ENCODE assay signal across 8 cellular contexts in genomic region chr16:67934306-67935095, GRCh38. TPM values are rescaled to one million over a fixed set of nuclear protein-coding genes. Genes with fewer than 3 reads are reported as not detected.
DNase-seq lines count a peak whose midpoint lies in the region; ATAC-seq and TF ChIP-seq lines count a peak whose summit lies in the region.

No MANE protein-coding gene starts in this region.

- POLR2A ChIA-PET in CD4-positive, alpha-beta memory T cell (lab: Charles Lee; ENCODE audit: partially characterized antibody) = interaction anchor here (1.0 to 7.3 kb wide), 29 partner anchors 8 to 453 kb away, joined by 3 to 49 read pairs (median 11); partner anchors contain the start of genes ATP6V0D1, DDX28, DUS2 and EDC4

- no peaks in the 10 kb centered on the region for H3K27me3 Mint-ChIP-seq in CD4-positive, alpha-beta memory T cell

- H3K36me3 Mint-ChIP-seq in CD4-positive, alpha-beta memory T cell = peaks cover 15 to 45% of the 10 kb centered on the region in 2 donors

- no peak for DNase-seq in CD4-positive, alpha-beta memory T cell
- DNase-seq in MM.1S (no peak), NCI-H510A treated with DMSO at 0.1 percent for 48 hours (lab: John Stamatoyannopoulos, UW) (no peak), SW 1271 (lab: John Stamatoyannopoulos, UW) (no peak), globus pallidus (ENCODE audit: low spot score) (no peak)
- DNase-seq in effector memory CD4-positive, alpha-beta T cell = no peak

- H3K79me2 ChIP-seq in MM.1S (ENCODE audit: low read length) (peaks cover 30% of the 10 kb centered on the region), neural cell (replicated peaks; ENCODE audit: insufficient read depth, low read length) (no peaks in the 10 kb centered on the region)

- peak overlapping the region; percentile 94 for H3K4me2 ChIP-seq in MM.1S (ENCODE audit: low read depth, low read length)
- peak overlapping the region; percentile 88 for H3K4me2 ChIP-seq in neural cell (ENCODE audit: low read length)

- TF ChIP-seq CTCF in MM.1S (IDR thresholded peaks at IDR 0.05; ENCODE audit: low read length) (no peak), neural cell (IDR thresholded peaks at IDR 0.05; ENCODE audit: poor library complexity, severe bottlenecking) (no peak)

- H3K9ac ChIP-seq in MM.1S (ENCODE audit: low read length) = peak overlapping the region; percentile 53; the same call in 1 of the 2 replicates
- peak overlapping the region; percentile 87 for H3K9ac ChIP-seq in neural cell (ENCODE audit: low read length)

- H3K9me3 Mint-ChIP-seq in CD4-positive, alpha-beta memory T cell = peaks cover 0 to 3% (median 0%) of the 10 kb centered on the region in 8 donors

- peak overlapping the region; percentile 15 to 99 (median 98) for H3K27ac Mint-ChIP-seq in CD4-positive, alpha-beta memory T cell

- H3K36me3 ChIP-seq in CD4-positive, alpha-beta memory T cell (ENCODE audit: insufficient read depth, low read length) = peaks cover 41% of the 10 kb centered on the region
- H3K36me3 ChIP-seq in MM.1S (replicated peaks; ENCODE audit: insufficient read depth, low read length) (no peaks in the 10 kb centered on the region; the same call in 1 of the 2 replicates), neural cell (ENCODE audit: insufficient read depth, low read length) (no peaks in the 10 kb centered on the region)
- peaks cover 30% of the 10 kb centered on the region for H3K36me3 ChIP-seq in effector memory CD4-positive, alpha-beta T cell (ENCODE audit: control insufficient read depth, insufficient read depth, low read length)

- H3K4me3 Mint-ChIP-seq in CD4-positive, alpha-beta memory T cell = peak overlapping the region in 5 of 8 donors; percentile 36 to 100 (median 98)

- no peaks in the 10 kb centered on the region for H3K9me2 ChIP-seq in MM.1S (replicated peaks; ENCODE audit: insufficient read depth, low read length)
- H3K9me2 ChIP-seq in neural cell (ENCODE audit: insufficient read depth, low read length) = no peaks in the 10 kb centered on the region

- no peak for TF ChIP-seq EP300 in neural cell (conservative IDR thresholded peaks at IDR 0.05; ENCODE audit: poor library complexity, severe bottlenecking)

- TF ChIP-seq RAD21 in neural cell (conservative IDR thresholded peaks at IDR 0.05) = no peak

- no peaks in the 10 kb centered on the region for H3K9me3 ChIP-seq in CD4-positive, alpha-beta memory T cell (ENCODE audit: control insufficient read depth in 1 of 2, low read length in 2 of 2)
- no peaks in the 10 kb centered on the region for H3K9me3 ChIP-seq in MM.1S (replicated peaks; ENCODE audit: insufficient read depth, low read length)
- no peaks in the 10 kb centered on the region for H3K9me3 ChIP-seq in effector memory CD4-positive, alpha-beta T cell (ENCODE audit: control insufficient read depth, low read length)
- no peaks in the 10 kb centered on the region for H3K9me3 ChIP-seq in neural cell (ENCODE audit: low read length)

- ATAC-seq in HG03045 (IDR thresholded peaks at IDR 0.05; ENCODE audit: unreplicated experiment) = no peak

- CTCF ChIA-PET in CD4-positive, alpha-beta memory T cell (lab: Charles Lee; ENCODE audit: partially characterized antibody) = interaction anchor here (1.5 to 3.3 kb wide), 8 partner anchors 8 to 414 kb away, joined by 3 to 16 read pairs (median 7); partner anchors contain the start of gene NRN1L

- H2AFZ ChIP-seq in MM.1S (ENCODE audit: low read length) (no peak overlapping the region), neural cell (ENCODE audit: low read depth, low read length) (no peak overlapping the region)

- no peak overlapping the region for H3K4me3 ChIP-seq in CD4-positive, alpha-beta memory T cell (ENCODE audit: low read length in 2 of 2)
- peak overlapping the region; percentile 99 for H3K4me3 ChIP-seq in MM.1S (ENCODE audit: low read length)
- no peak overlapping the region for H3K4me3 ChIP-seq in effector memory CD4-positive, alpha-beta T cell (ENCODE audit: insufficient read depth, low read depth, low read length, poor library complexity, severe bottlenecking)
- peak overlapping the region; percentile 100 for H3K4me3 ChIP-seq in neural cell (ENCODE audit: low read length)

- peaks cover 14 to 40% (median 30%) of the 10 kb centered on the region in 4 donors for H3K4me1 Mint-ChIP-seq in CD4-positive, alpha-beta memory T cell

- intact Hi-C loops in CD4-positive, alpha-beta memory T cell (cut with micrococcal nuclease) = loop anchor here (1.0 kb wide), 5 partner anchors 41 to 372 kb away; partner anchors contain the start of genes CTCF, DPEP2 and PSKH1

- H3K4me1 ChIP-seq in CD4-positive, alpha-beta memory T cell (ENCODE audit: insufficient read depth, low read length) = peaks cover 25% of the 10 kb centered on the region
- H3K4me1 ChIP-seq in MM.1S (ENCODE audit: low read length) = peaks cover 15% of the 10 kb centered on the region
- H3K4me1 ChIP-seq in effector memory CD4-positive, alpha-beta T cell (ENCODE audit: control insufficient read depth, insufficient read depth, low read length, poor library complexity, severe bottlenecking) = peaks cover 15% of the 10 kb centered on the region

- H4K20me1 ChIP-seq in MM.1S (ENCODE audit: insufficient read depth, low read length) = no peaks in the 10 kb centered on the region
- H4K20me1 ChIP-seq in neural cell (ENCODE audit: insufficient read depth) = no peaks in the 10 kb centered on the region

- no peaks in the 10 kb centered on the region for H3K27me3 ChIP-seq in CD4-positive, alpha-beta memory T cell (ENCODE audit: insufficient read depth, low read length)
- H3K27me3 ChIP-seq in MM.1S (replicated peaks; ENCODE audit: insufficient read depth, low read length) (no peaks in the 10 kb centered on the region), neural cell (ENCODE audit: insufficient read depth, low read depth, low read length) (no peaks in the 10 kb centered on the region)
- H3K27me3 ChIP-seq in effector memory CD4-positive, alpha-beta T cell (replicated peaks; ENCODE audit: control insufficient read depth, insufficient read depth, low read length, poor library complexity, severe bottlenecking) = no peaks in the 10 kb centered on the region

- H3F3A ChIP-seq in MM.1S (ENCODE audit: insufficient read depth, low read length) (peaks cover 16% of the 10 kb centered on the region), neural cell (ENCODE audit: insufficient read depth, low read length, poor library complexity, severe bottlenecking) (no peaks in the 10 kb centered on the region)

- H3K27ac ChIP-seq in CD4-positive, alpha-beta memory T cell (ENCODE audit: low read depth, low read length) = peak overlapping the region; percentile 81
- H3K27ac ChIP-seq in MM.1S (ENCODE audit: low read length) (no peak overlapping the region), neural cell (ENCODE audit: low read length) (no peak overlapping the region)
- peak overlapping the region; percentile 85 for H3K27ac ChIP-seq in effector memory CD4-positive, alpha-beta T cell (ENCODE audit: insufficient read depth, low read length, poor library complexity, severe bottlenecking)

TF ChIP-seq in neural cell, 6 proteins besides CTCF, POLR2A, EP300 and RAD21:
- no peak for TF ChIP-seq REST (IDR thresholded peaks at IDR 0.05; ENCODE audit: borderline replicate concordance)
- no peak for TF ChIP-seq TAF1 (IDR thresholded peaks at IDR 0.05; ENCODE audit: low read depth)
- no peak for TF ChIP-seq MXI1 (conservative IDR thresholded peaks at IDR 0.05; ENCODE audit: poor library complexity, severe bottlenecking)
- TF ChIP-seq EZH2 (IDR thresholded peaks at IDR 0.05; ENCODE audit: borderline replicate concordance, insufficient read depth, low read length, poor library complexity, severe bottlenecking) = no peak
- no peak for TF ChIP-seq POLR2AphosphoS5 (IDR thresholded peaks at IDR 0.05)
- no peak for TF ChIP-seq SMC3 (conservative IDR thresholded peaks at IDR 0.05; ENCODE audit: poor library complexity)

RNA-seq across cellular contexts. Expression of gene PSMB10, which starts 2.1 kb away (rescaled TPM):
- 100 to 1,000 TPM; 147 to 152 TPM for total RNA-seq in CD4-positive, alpha-beta memory T cell
- 100 to 1,000 TPM; 461 to 777 TPM for polyA plus RNA-seq in CD4-positive, alpha-beta memory T cell
- polyA plus RNA-seq in neural cell = 33.6 and 46.4 TPM in 2 replicates
- polyA minus RNA-seq in neural cell = 8.0 and 10.2 TPM in 2 replicates

RNA-seq across cellular contexts. Expression of gene CTRL, which starts 2.8 kb away (rescaled TPM):
- 1 to 10 TPM; 5.1 to 8.6 TPM for total RNA-seq in CD4-positive, alpha-beta memory T cell
- polyA plus RNA-seq in CD4-positive, alpha-beta memory T cell = 1 to 10 TPM in 1 of 2 donors, under 1 TPM in 1; 0.41 to 1.8 TPM
- 3.2 and 3.8 TPM in 2 replicates for polyA plus RNA-seq in neural cell
- polyA minus RNA-seq in neural cell = 0.97 and 1.5 TPM in 2 replicates

RNA-seq across cellular contexts. Expression of gene LCAT, which starts 9.4 kb away (rescaled TPM):
- 10 to 100 TPM; 18.2 to 20.3 TPM for total RNA-seq in CD4-positive, alpha-beta memory T cell
- 1 to 10 TPM in 1 of 2 donors, not detected in 1; 1.9 TPM for polyA plus RNA-seq in CD4-positive, alpha-beta memory T cell
- polyA plus RNA-seq in neural cell = 0.32 TPM in 1 of 2 replicates, not detected in the other
- not detected in 2 replicates for polyA minus RNA-seq in neural cell

RNA-seq across cellular contexts. Expression of gene SLC12A4, which starts 33.9 kb away (rescaled TPM):
- total RNA-seq in CD4-positive, alpha-beta memory T cell = 10 to 100 TPM; 33.2 to 33.5 TPM
- polyA plus RNA-seq in CD4-positive, alpha-beta memory T cell = 1 to 10 TPM; 4.0 to 5.1 TPM
- 0.11 TPM in 1 of 2 replicates, not detected in the other for polyA plus RNA-seq in neural cell
- 0.69 TPM in 1 of 2 replicates, not detected in the other for polyA minus RNA-seq in neural cell

RNA-seq across cellular contexts. Expression of gene PSKH1, which starts 41.4 kb away (rescaled TPM):
- total RNA-seq in CD4-positive, alpha-beta memory T cell = 10 to 100 TPM; 22.3 to 25.1 TPM
- 10 to 100 TPM; 19.4 to 25.3 TPM for polyA plus RNA-seq in CD4-positive, alpha-beta memory T cell
- 3.8 and 8.1 TPM in 2 replicates for polyA plus RNA-seq in neural cell
- polyA minus RNA-seq in neural cell = 14.2 and 17.5 TPM in 2 replicates

Comparison
In these comparisons a context has a peak if more than half of its experiments do, and no peak if none do; other contexts are left out.
1. H3K27ac ChIP-seq: peak in CD4-positive, alpha-beta memory T cell (single experiment) and effector memory CD4-positive, alpha-beta T cell (single experiment); none in MM.1S (single experiment) and neural cell (single experiment).
2. H3K4me3 ChIP-seq: peak in MM.1S (single experiment) and neural cell (single experiment); none in CD4-positive, alpha-beta memory T cell (0 of 2) and effector memory CD4-positive, alpha-beta T cell (single experiment).